8 cellular contexts compared by ENCODE assay signal in the genomic region with DNA sequence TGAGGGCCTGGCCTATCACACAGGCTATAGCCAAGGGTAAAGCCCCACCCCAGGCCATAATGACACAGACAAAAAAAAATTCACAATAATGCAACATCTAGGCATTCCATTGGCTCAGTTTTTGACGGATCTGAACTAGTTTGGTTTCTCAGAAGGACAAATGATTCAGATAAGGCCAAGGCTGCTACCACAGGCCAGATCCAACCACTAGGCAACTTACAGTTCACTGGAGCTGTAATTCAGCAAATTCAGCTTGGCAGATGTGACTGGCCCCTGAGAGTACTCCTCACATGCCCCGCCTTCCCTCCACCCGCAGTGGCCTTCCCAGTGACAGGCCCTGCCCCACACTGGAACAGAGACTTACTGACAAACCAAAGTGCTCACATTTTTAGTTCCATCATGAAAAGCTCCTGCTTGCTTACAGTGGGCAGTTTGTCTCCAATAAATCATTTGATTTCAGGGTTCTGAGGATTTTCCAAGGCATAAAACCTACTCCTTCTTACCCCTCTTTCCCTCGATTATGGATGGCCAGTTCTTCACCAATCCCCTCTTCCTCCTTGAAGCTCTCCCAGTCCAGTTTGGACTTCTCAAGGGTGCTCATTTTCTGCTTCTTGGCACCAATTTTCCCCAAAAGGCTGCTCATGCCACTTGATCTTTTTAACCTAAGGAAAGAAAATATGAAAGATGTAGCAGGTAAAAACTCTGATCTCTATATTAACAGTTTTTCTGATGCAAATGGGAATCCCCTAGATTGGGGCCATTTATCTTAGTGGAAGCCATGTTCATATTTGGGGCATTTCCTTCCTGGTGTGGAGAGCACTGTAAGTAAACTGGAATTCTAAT. TPM values are rescaled to one million over a fixed set of nuclear protein-coding genes. Genes with fewer than 3 reads are reported as not detected.
A peak's percentile ranks its signal among the peaks of the same experiment; 100 is the strongest.
DNase-seq lines count a peak whose midpoint lies in the region; ATAC-seq and TF ChIP-seq lines count a peak whose summit lies in the region.

No MANE protein-coding gene starts in this region.

- DNase-seq in BJ (ENCODE audit: low read depth), result peak; percentile 84
- peak; percentile 97 for DNase-seq in OCI-M1 (lab: John Stamatoyannopoulos, UW)
- peak; percentile 69 for DNase-seq in epithelial cell of proximal tubule (ENCODE audit: low read depth)
- DNase-seq in NCI-H774 (lab: John Stamatoyannopoulos, UW), result no peak
- no peak for DNase-seq in T-helper 2 cell treated with Interferon-gamma antibody and Interleukin-4, amounts not matched to agents 5 μg/mL and 100 μg/mL, for 36 hours (ENCODE audit: low spot score)
- no peak for DNase-seq in stimulated activated naive CD4-positive, alpha-beta T cell (lab: John Stamatoyannopoulos, UW)

- no peak for ATAC-seq in HG03175 (IDR thresholded peaks at IDR 0.05; ENCODE audit: unreplicated experiment)

- no peaks in the 10 kb centered on the region for H3K27me3 ChIP-seq in BJ (ENCODE audit: control insufficient read depth, insufficient read depth, low read length)

- CTCF ChIA-PET in BJ (lab: Yijun Ruan, JAX), result interaction anchor here (0.6 to 2.3 kb wide), 10 partner anchors 10 to 81 kb away, joined by 3 to 14 read pairs (median 3); no protein-coding TSS in a partner anchor

- POLR2A ChIA-PET in BJ (lab: Charles Lee), result interaction anchor here (0.7 to 1.0 kb wide), 2 partner anchors 44 to 73 kb away, joined by 3 to 4 read pairs; no protein-coding TSS in a partner anchor

- H3K27me3 Mint-ChIP-seq in nephron (ENCODE audit: low read depth), result no peaks in the 10 kb centered on the region
- peaks cover 4% of the 10 kb centered on the region for H3K27me3 Mint-ChIP-seq in T-helper 2 cell treated with Interferon-gamma antibody and Interleukin-4, amounts not matched to agents 5 μg/mL and 100 μg/mL, for 36 hours (ENCODE audit: low read depth)

- peaks cover 44% of the 10 kb centered on the region for H3K4me1 Mint-ChIP-seq in nephron
- H3K4me1 Mint-ChIP-seq in T-helper 2 cell treated with Interferon-gamma antibody and Interleukin-4, amounts not matched to agents 5 μg/mL and 100 μg/mL, for 36 hours (ENCODE audit: low read depth), result peaks cover 8% of the 10 kb centered on the region

- peak; percentile 15; the same call in 1 of the 2 replicates for TF ChIP-seq CTCF in BJ (IDR thresholded peaks at IDR 0.05; ENCODE audit: insufficient read depth, low read depth, low read length)
- TF ChIP-seq CTCF in epithelial cell of proximal tubule (conservative IDR thresholded peaks at IDR 0.05; ENCODE audit: low read depth, low read length), result peak; percentile 13
- TF ChIP-seq CTCF in nephron (IDR thresholded peaks at IDR 0.05; ENCODE audit: unreplicated experiment in 3 of 3), result no peak

- peak overlapping the region; percentile 87 to 94 (median 90) for H3K27ac Mint-ChIP-seq in nephron
- no peak overlapping the region for H3K27ac Mint-ChIP-seq in T-helper 2 cell treated with Interferon-gamma antibody and Interleukin-4, amounts not matched to agents 5 μg/mL and 100 μg/mL, for 36 hours

- H3K4me3 ChIP-seq in BJ (ENCODE audit: low read depth, low read length) (no peak overlapping the region), epithelial cell of proximal tubule (ENCODE audit: low read depth, low read length) (no peak overlapping the region)

- H3K36me3 ChIP-seq in BJ (ENCODE audit: control insufficient read depth, insufficient read depth, low read length), result peaks cover 6% of the 10 kb centered on the region

- H3K4me3 Mint-ChIP-seq in nephron, result no peak overlapping the region
- H3K4me3 Mint-ChIP-seq in T-helper 2 cell treated with Interferon-gamma antibody and Interleukin-4, amounts not matched to agents 5 μg/mL and 100 μg/mL, for 36 hours, result no peak overlapping the region

- no peaks in the 10 kb centered on the region for H3K9me3 Mint-ChIP-seq in nephron
- no peaks in the 10 kb centered on the region for H3K9me3 Mint-ChIP-seq in T-helper 2 cell treated with Interferon-gamma antibody and Interleukin-4, amounts not matched to agents 5 μg/mL and 100 μg/mL, for 36 hours

- H3K36me3 Mint-ChIP-seq in nephron (ENCODE audit: low read depth), result peaks cover 47% of the 10 kb centered on the region
- H3K36me3 Mint-ChIP-seq in T-helper 2 cell treated with Interferon-gamma antibody and Interleukin-4, amounts not matched to agents 5 μg/mL and 100 μg/mL, for 36 hours (ENCODE audit: low read depth), result peaks cover 33% of the 10 kb centered on the region

RNA-seq across cellular contexts. Expression of a gene that starts 53.3 kb away (rescaled TPM):
- 28.9 and 57.3 TPM in 2 replicates for polyA plus RNA-seq in BJ (2011; rRNA removed)
- 26.4 and 33.4 TPM in 2 replicates for polyA minus RNA-seq in BJ (2011; rRNA and poly(A)+ RNA removed)
- 125 and 136 TPM in 2 replicates for total RNA-seq in epithelial cell of proximal tubule

Comparison
In these comparisons a context has a peak if more than half of its experiments do, and no peak if none do; other contexts are left out.
1. DNase-seq: peak in BJ (single experiment), OCI-M1 (single experiment) and epithelial cell of proximal tubule (single experiment); none in NCI-H774 (single experiment), T-helper 2 cell treated with Interferon-gamma antibody and Interleukin-4, amounts not matched to agents 5 μg/mL and 100 μg/mL, for 36 hours (single experiment) and stimulated activated naive CD4-positive, alpha-beta T cell (0 of 6).
2. CTCF ChIP-seq: peak in BJ (single experiment) and epithelial cell of proximal tubule (single experiment); none in nephron (0 of 3).